ENCODE assay signal across 8 cellular contexts in genomic region chr5:163564321-163564924, GRCh38. TPM values are rescaled to one million over a fixed set of nuclear protein-coding genes. Genes with fewer than 3 reads are reported as not detected.
DNase-seq lines count a peak whose midpoint lies in the region; ATAC-seq and TF ChIP-seq lines count a peak whose summit lies in the region.

No MANE protein-coding gene starts in this region.

- H3K4me3 ChIP-seq in BE2C (ENCODE audit: low read depth, low read length) = no peak overlapping the region
- H3K4me3 ChIP-seq in HL-60 (replicated peaks; ENCODE audit: insufficient read depth, low read length) = no peak overlapping the region
- no peak overlapping the region for H3K4me3 ChIP-seq in SK-N-MC
- H3K4me3 ChIP-seq in heart left ventricle = no peak overlapping the region
- no peak overlapping the region for H3K4me3 ChIP-seq in retinal pigment epithelial cell (ENCODE audit: low read length)

- ATAC-seq in GM18867 (IDR thresholded peaks at IDR 0.05; ENCODE audit: unreplicated experiment) (peak; percentile 47), heart left ventricle (peak in 1 of 4 donors; percentile 67), HG02840 (IDR thresholded peaks at IDR 0.05; ENCODE audit: low FRiP score, unreplicated experiment) (no peak)

- H3K36me3 ChIP-seq in BE2C (no peaks in the 10 kb centered on the region), SK-N-MC (ENCODE audit: insufficient read depth, low read length) (no peaks in the 10 kb centered on the region), heart left ventricle (no peaks in the 10 kb centered on the region)

- H3K4me1 ChIP-seq in BE2C (peaks cover 5% of the 10 kb centered on the region), heart left ventricle (peaks cover 0 to 19% (median 8%) of the 10 kb centered on the region in 12 donors)

- WGBS in heart left ventricle, 4 donors = 11 to 15% (median 13%) methylated on average over 7 of the region's 7 CpGs

- TF ChIP-seq CTCF in BE2C (IDR thresholded peaks at IDR 0.05; ENCODE audit: low read depth, low read length) (peak; percentile 89), HL-60 (IDR thresholded peaks at IDR 0.05; ENCODE audit: insufficient read depth, low read length) (peak; percentile 52), heart left ventricle (IDR thresholded peaks at IDR 0.05) (peak; percentile 81 to 95 (median 88)), retinal pigment epithelial cell (conservative IDR thresholded peaks at IDR 0.05; ENCODE audit: low read depth, low read length) (peak; percentile 81)

- H3K9me3 ChIP-seq in BE2C (no peaks in the 10 kb centered on the region; the same call in 1 of the 2 replicates), SK-N-MC (ENCODE audit: low read depth, low read length) (no peaks in the 10 kb centered on the region), heart left ventricle (peaks cover 0 to 6% (median 0%) of the 10 kb centered on the region in 12 donors)

- no peaks in the 10 kb centered on the region for H3K27me3 ChIP-seq in BE2C
- peaks cover 29% of the 10 kb centered on the region for H3K27me3 ChIP-seq in HL-60 (ENCODE audit: insufficient read depth, poor library complexity, severe bottlenecking)
- H3K27me3 ChIP-seq in heart left ventricle = peaks cover 0 to 32% (median 3%) of the 10 kb centered on the region in 9 donors

- DNase-seq in BE2C (peak; percentile 48), HL-60 (ENCODE audit: low read depth in 1 of 2, low spot score in 1 of 2) (peak; percentile 25 to 47), SK-N-MC (ENCODE audit: low read depth, low spot score) (peak; percentile 42), heart left ventricle (peak in 1 of 5 donors; percentile 32), retinal pigment epithelial cell (ENCODE audit: low read depth) (peak; percentile 17)
- DNase-seq in activated naive CD8-positive, alpha-beta T cell treated with anti-CD3 and anti-CD28 coated beads, Interleukin-2, amount 50 U/mL, for 16 hours (ENCODE audit: low read depth, low spot score) = peak; percentile 35

- H3K27ac ChIP-seq in HL-60 (replicated peaks) (no peak overlapping the region), SK-N-MC (no peak overlapping the region), heart left ventricle (no peak overlapping the region)

- no peak overlapping the region for H3K9ac ChIP-seq in SK-N-MC (ENCODE audit: insufficient read length)

- TF ChIP-seq POLR2A in heart left ventricle (IDR thresholded peaks at IDR 0.05) = no peak

- intact Hi-C loops in heart left ventricle (cut with DNase I) = loop anchor here in 8 of 10 donors (2.0 to 10.0 kb wide), 6 partner anchors 938 to 1650 kb away; no protein-coding TSS in a partner anchor

RNA-seq across cellular contexts. Expression of gene MAT2B, which starts 59.0 kb away (rescaled TPM):
- polyA plus RNA-seq in BE2C (2012; ENCODE audit: insufficient read depth, insufficient read length, low read depth) = 35.7 TPM
- total RNA-seq in heart left ventricle = 10 to 100 TPM; 46.3 to 61.6 (median 59.3) TPM
- polyA plus RNA-seq in heart left ventricle = 10 to 100 TPM; 33.8 to 53.4 TPM
